10 cellular contexts compared by ENCODE assay signal in the genomic region with DNA sequence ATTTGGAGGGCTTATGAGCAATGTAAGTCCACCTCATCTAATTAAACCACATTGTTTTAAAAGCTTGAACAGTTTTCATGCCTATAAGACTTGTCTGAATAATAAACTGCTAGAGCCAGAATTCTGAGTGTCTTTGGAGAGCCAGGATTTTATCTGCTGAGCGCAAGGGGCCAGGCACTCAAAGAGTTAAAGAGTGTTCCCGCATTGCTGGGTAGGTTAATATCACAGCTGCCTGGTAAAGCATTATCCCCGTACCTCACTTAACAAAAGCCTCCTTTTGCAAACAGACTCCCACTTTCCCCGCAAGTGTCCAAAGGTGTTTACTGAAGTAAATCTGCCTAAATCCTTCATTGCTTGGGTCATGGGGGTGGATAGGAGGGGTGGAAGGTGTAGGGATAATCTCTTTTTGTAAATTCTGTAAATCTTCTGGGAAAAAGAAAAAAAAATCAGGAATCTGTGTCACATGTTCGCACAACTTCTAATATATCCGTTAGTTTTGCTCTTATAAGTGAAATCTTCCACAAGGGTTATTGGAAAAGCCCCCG. TPM values are rescaled to one million over a fixed set of nuclear protein-coding genes. Genes with fewer than 3 reads are reported as not detected.
DNase-seq lines count a peak whose midpoint lies in the region; ATAC-seq, FAIRE-seq and TF ChIP-seq lines count a peak whose summit lies in the region.
"Had no signal": no experiment of that assay in that cellular context is flagged by ENCODE, and none has a peak within 500 bp of the region (broad histone marks: within the 10 kb centered on the region; RNA-seq: fewer than 3 reads in every experiment).

No MANE protein-coding gene starts in this region.

- peak; percentile 37 for FAIRE-seq in GM19239 (lab: Jason Lieb, UNC)
- FAIRE-seq: G401.6 had no signal

- H3K4me3 ChIP-seq in SK-N-MC = peak overlapping the region; percentile 92
- peak overlapping the region; percentile 66 for H3K4me3 ChIP-seq in right cardiac atrium (ENCODE audit: low read length)
- peak overlapping the region in 1 of 4 donors; percentile 10 for H3K4me3 ChIP-seq in sigmoid colon

- peak overlapping the region; percentile 61 for H3K9ac ChIP-seq in SK-N-MC (ENCODE audit: insufficient read length)

- peaks cover 8% of the 10 kb centered on the region for H3K4me1 ChIP-seq in right cardiac atrium (ENCODE audit: control insufficient read depth, insufficient read depth, low read length)
- peaks cover 0 to 14% (median 5%) of the 10 kb centered on the region in 4 donors for H3K4me1 ChIP-seq in sigmoid colon

- 27% methylated on average over 7 of the region's 7 CpGs for WGBS in right cardiac atrium
- WGBS in sigmoid colon, 2 donors = 25 to 61% methylated on average over 7 of the region's 7 CpGs

- DNase-seq in GM19239 (ENCODE audit: insufficient read length, low spot score) (no peak), SK-N-MC (ENCODE audit: low read depth, low spot score) (no peak), right cardiac atrium (no peak), sigmoid colon (no peak), GDM1 (lab: John Stamatoyannopoulos, UW) (no peak), SIG-M5 treated with dmso at 0.1 percent for 504 hours (lab: John Stamatoyannopoulos, UW; ENCODE audit: unreplicated experiment) (no peak), AG20443 (ENCODE audit: low spot score) (no peak)
- DNase-seq in activated effector memory CD4-positive, alpha-beta T cell treated with anti-CD3 and anti-CD28 coated beads, Interleukin-2, amount 50 U/mL, for 16 hours = no peak
- DNase-seq: WERI-Rb-1 had no signal

- peaks cover 80% of the 10 kb centered on the region for H3K36me3 ChIP-seq in SK-N-MC (ENCODE audit: insufficient read depth, low read length)
- no peaks in the 10 kb centered on the region for H3K36me3 ChIP-seq in sigmoid colon
- H3K36me3 ChIP-seq: WERI-Rb-1 had no signal

- no peaks in the 10 kb centered on the region for H3K9me3 ChIP-seq in SK-N-MC (ENCODE audit: low read depth, low read length)
- H3K9me3 ChIP-seq in right cardiac atrium (ENCODE audit: control insufficient read depth, low read length) = no peaks in the 10 kb centered on the region
- H3K9me3 ChIP-seq in sigmoid colon = no peaks in the 10 kb centered on the region

- no peak for TF ChIP-seq CTCF in sigmoid colon (IDR thresholded peaks at IDR 0.05)

- H3K27me3 ChIP-seq in right cardiac atrium (ENCODE audit: control insufficient read depth, insufficient read depth) = no peaks in the 10 kb centered on the region
- H3K27me3 ChIP-seq in sigmoid colon = peaks cover 0 to under 1% (median 0%) of the 10 kb centered on the region in 3 donors

- no peak for ATAC-seq in right cardiac atrium

- TF ChIP-seq EP300 in sigmoid colon (IDR thresholded peaks at IDR 0.05) = no peak

- H3K27ac ChIP-seq in SK-N-MC (peak overlapping the region; percentile 99), right cardiac atrium (ENCODE audit: low read length) (peak overlapping the region; percentile 89), sigmoid colon (peak overlapping the region; percentile 81 to 86 (median 86))
- H3K27ac ChIP-seq: WERI-Rb-1 had no signal

- intact Hi-C loops in right cardiac atrium (cut with DNase I) = no loop called here
- intact Hi-C loops in sigmoid colon (cut with DNase I) = loop anchor here (10.0 kb wide), 1 partner anchor 1074 kb away; no protein-coding TSS in a partner anchor

- TF ChIP-seq POLR2A in sigmoid colon (IDR thresholded peaks at IDR 0.05) = no peak

RNA-seq across cellular contexts. Expression of a gene that starts 10.8 kb away (rescaled TPM):
- total RNA-seq in right cardiac atrium (100 to 1,000 TPM; 132 to 147 (median 141) TPM), sigmoid colon (10 to 100 TPM; 51.0 to 70.6 (median 61.3) TPM)
- polyA plus RNA-seq in right cardiac atrium (40.2 TPM), sigmoid colon (10 to 100 TPM in 2 of 3 donors, 1 to 10 TPM in 1; 8.1 to 19.8 (median 17.6) TPM)
